Comparison of ENCODE assay signal across 1 cellular context in the genomic region with DNA sequence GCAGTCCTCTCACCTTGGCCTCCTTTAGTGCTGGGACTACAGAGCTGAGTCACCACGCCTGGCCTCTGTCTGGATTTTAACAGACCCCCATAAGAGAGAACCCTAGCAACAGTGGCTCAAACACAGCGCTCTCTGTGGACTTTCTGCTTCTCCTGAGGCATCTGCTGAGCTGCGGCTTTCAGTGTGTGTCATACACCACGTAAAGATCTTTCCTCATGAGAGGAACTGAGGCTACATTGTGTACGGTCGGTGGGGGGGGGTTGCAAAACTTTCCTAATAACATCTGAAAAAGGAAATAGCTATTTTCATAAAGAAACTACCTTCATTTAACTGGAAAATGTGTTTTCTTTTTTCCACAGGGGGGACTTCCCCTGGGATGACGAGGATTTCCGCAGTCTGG.
TF ChIP-seq lines count a peak whose summit lies in the region.

No MANE protein-coding gene starts in this region.

TF ChIP-seq in GM23338, 12 proteins besides CTCF, POLR2A, EP300 and RAD21:
- TF ChIP-seq, protein P1, sequence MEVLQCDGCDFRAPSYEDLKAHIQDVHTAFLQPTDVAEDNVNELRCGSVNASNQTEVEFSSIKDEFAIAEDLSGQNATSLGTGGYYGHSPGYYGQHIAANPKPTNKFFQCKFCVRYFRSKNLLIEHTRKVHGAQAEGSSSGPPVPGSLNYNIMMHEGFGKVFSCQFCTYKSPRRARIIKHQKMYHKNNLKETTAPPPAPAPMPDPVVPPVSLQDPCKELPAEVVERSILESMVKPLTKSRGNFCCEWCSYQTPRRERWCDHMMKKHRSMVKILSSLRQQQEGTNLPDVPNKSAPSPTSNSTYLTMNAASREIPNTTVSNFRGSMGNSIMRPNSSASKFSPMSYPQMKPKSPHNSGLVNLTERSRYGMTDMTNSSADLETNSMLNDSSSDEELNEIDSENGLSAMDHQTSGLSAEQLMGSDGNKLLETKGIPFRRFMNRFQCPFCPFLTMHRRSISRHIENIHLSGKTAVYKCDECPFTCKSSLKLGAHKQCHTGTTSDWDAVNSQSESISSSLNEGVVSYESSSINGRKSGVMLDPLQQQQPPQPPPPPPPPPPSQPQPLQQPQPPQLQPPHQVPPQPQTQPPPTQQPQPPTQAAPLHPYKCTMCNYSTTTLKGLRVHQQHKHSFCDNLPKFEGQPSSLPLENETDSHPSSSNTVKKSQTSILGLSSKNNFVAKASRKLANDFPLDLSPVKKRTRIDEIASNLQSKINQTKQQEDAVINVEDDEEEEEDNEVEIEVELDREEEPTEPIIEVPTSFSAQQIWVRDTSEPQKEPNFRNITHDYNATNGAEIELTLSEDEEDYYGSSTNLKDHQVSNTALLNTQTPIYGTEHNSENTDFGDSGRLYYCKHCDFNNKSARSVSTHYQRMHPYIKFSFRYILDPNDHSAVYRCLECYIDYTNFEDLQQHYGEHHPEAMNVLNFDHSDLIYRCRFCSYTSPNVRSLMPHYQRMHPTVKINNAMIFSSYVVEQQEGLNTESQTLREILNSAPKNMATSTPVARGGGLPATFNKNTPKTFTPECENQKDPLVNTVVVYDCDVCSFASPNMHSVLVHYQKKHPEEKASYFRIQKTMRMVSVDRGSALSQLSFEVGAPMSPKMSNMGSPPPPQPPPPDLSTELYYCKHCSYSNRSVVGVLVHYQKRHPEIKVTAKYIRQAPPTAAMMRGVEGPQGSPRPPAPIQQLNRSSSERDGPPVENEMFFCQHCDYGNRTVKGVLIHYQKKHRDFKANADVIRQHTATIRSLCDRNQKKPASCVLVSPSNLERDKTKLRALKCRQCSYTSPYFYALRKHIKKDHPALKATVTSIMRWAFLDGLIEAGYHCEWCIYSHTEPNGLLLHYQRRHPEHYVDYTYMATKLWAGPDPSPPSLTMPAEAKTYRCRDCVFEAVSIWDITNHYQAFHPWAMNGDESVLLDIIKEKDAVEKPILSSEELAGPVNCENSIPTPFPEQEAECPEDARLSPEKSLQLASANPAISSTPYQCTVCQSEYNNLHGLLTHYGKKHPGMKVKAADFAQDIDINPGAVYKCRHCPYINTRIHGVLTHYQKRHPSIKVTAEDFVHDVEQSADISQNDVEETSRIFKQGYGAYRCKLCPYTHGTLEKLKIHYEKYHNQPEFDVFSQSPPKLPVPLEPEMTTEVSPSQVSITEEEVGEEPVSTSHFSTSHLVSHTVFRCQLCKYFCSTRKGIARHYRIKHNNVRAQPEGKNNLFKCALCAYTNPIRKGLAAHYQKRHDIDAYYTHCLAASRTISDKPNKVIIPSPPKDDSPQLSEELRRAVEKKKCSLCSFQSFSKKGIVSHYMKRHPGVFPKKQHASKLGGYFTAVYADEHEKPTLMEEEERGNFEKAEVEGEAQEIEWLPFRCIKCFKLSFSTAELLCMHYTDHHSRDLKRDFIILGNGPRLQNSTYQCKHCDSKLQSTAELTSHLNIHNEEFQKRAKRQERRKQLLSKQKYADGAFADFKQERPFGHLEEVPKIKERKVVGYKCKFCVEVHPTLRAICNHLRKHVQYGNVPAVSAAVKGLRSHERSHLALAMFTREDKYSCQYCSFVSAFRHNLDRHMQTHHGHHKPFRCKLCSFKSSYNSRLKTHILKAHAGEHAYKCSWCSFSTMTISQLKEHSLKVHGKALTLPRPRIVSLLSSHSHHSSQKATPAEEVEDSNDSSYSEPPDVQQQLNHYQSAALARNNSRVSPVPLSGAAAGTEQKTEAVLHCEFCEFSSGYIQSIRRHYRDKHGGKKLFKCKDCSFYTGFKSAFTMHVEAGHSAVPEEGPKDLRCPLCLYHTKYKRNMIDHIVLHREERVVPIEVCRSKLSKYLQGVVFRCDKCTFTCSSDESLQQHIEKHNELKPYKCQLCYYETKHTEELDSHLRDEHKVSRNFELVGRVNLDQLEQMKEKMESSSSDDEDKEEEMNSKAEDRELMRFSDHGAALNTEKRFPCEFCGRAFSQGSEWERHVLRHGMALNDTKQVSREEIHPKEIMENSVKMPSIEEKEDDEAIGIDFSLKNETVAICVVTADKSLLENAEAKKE (CRISPR knock-in tag; IDR thresholded peaks at IDR 0.05) = no peak
- TF ChIP-seq, protein P2, sequence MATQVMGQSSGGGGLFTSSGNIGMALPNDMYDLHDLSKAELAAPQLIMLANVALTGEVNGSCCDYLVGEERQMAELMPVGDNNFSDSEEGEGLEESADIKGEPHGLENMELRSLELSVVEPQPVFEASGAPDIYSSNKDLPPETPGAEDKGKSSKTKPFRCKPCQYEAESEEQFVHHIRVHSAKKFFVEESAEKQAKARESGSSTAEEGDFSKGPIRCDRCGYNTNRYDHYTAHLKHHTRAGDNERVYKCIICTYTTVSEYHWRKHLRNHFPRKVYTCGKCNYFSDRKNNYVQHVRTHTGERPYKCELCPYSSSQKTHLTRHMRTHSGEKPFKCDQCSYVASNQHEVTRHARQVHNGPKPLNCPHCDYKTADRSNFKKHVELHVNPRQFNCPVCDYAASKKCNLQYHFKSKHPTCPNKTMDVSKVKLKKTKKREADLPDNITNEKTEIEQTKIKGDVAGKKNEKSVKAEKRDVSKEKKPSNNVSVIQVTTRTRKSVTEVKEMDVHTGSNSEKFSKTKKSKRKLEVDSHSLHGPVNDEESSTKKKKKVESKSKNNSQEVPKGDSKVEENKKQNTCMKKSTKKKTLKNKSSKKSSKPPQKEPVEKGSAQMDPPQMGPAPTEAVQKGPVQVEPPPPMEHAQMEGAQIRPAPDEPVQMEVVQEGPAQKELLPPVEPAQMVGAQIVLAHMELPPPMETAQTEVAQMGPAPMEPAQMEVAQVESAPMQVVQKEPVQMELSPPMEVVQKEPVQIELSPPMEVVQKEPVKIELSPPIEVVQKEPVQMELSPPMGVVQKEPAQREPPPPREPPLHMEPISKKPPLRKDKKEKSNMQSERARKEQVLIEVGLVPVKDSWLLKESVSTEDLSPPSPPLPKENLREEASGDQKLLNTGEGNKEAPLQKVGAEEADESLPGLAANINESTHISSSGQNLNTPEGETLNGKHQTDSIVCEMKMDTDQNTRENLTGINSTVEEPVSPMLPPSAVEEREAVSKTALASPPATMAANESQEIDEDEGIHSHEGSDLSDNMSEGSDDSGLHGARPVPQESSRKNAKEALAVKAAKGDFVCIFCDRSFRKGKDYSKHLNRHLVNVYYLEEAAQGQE (IDR thresholded peaks at IDR 0.05; ENCODE audit: unreplicated experiment) = no peak
- TF ChIP-seq NANOG (IDR thresholded peaks at IDR 0.05; ENCODE audit: borderline replicate concordance) (no peak), POLR2AphosphoS5 (IDR thresholded peaks at IDR 0.05; ENCODE audit: low read depth) (no peak), EZH2phosphoT487 (IDR thresholded peaks at IDR 0.05; ENCODE audit: unreplicated experiment) (no peak), STAT1 (IDR thresholded peaks at IDR 0.05; ENCODE audit: unreplicated experiment) (no peak), ZNF331 (CRISPR knock-in tag; IDR thresholded peaks at IDR 0.05; ENCODE audit: low read depth) (no peak), EZH2 (IDR thresholded peaks at IDR 0.05; ENCODE audit: low read depth, unreplicated experiment) (no peak), CREB1 (CRISPR knock-in tag; IDR thresholded peaks at IDR 0.05; ENCODE audit: low read depth) (no peak), JUNB (IDR thresholded peaks at IDR 0.05; ENCODE audit: unreplicated experiment) (no peak), ZNF114 (CRISPR knock-in tag; IDR thresholded peaks at IDR 0.05) (no peak)
- TF ChIP-seq, protein P3, sequence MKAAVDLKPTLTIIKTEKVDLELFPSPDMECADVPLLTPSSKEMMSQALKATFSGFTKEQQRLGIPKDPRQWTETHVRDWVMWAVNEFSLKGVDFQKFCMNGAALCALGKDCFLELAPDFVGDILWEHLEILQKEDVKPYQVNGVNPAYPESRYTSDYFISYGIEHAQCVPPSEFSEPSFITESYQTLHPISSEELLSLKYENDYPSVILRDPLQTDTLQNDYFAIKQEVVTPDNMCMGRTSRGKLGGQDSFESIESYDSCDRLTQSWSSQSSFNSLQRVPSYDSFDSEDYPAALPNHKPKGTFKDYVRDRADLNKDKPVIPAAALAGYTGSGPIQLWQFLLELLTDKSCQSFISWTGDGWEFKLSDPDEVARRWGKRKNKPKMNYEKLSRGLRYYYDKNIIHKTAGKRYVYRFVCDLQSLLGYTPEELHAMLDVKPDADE (IDR thresholded peaks at IDR 0.05) = no peak
